In genomic region chr16:74825941-74826340, GRCh38 we compare ENCODE assay signal across 22 cellular contexts. TPM values are rescaled to one million over a fixed set of nuclear protein-coding genes. Genes with fewer than 3 reads are reported as not detected.
DNase-seq lines count a peak whose midpoint lies in the region; ATAC-seq and TF ChIP-seq lines count a peak whose summit lies in the region.
"Had no signal": no experiment of that assay in that cellular context is flagged by ENCODE, and none has a peak within 500 bp of the region (broad histone marks: within the 10 kb centered on the region; RNA-seq: fewer than 3 reads in every experiment).

No MANE protein-coding gene starts in this region.

- H3K4me3 ChIP-seq in epithelial cell of esophagus (ENCODE audit: low read length) = no peak overlapping the region
- no peak overlapping the region for H3K4me3 ChIP-seq in neural progenitor cell
- H3K4me3 ChIP-seq: BLaER1 treated with 17β-estradiol and CSF1 and Interleukin-3, amounts not matched to agents 10 nM and 100 nM had no signal

- DNase-seq in NCI-H146 (lab: John Stamatoyannopoulos, UW) = peak; percentile 24
- peak; percentile 2 for DNase-seq in NCI-H69 (lab: John Stamatoyannopoulos, UW)
- DNase-seq in epithelial cell of esophagus (ENCODE audit: low read depth) = peak; percentile 44
- no peak for DNase-seq in neural progenitor cell (ENCODE audit: low spot score)
- no peak for DNase-seq in NCI-H1092 treated with DMSO at 0.1 percent for 48 hours (lab: John Stamatoyannopoulos, UW)
- DNase-seq: Calu3; CD8-positive, alpha-beta T cell; EL; H7; HFFc6; KG1; NCI-H1930; NCI-H2171; NCI-H774; PC-3; RPMI8226; SHP77 treated with DMSO at 0.1 percent for 48 hours had no signal

- peaks cover 2% of the 10 kb centered on the region for H3K36me3 Mint-ChIP-seq in neural progenitor cell

- no peak overlapping the region for H3K9ac ChIP-seq in neural progenitor cell
- H3K9ac ChIP-seq: BLaER1 treated with 17β-estradiol and CSF1 and Interleukin-3, amounts not matched to agents 10 nM and 100 nM had no signal

- H3K9me3 Mint-ChIP-seq in neural progenitor cell = peaks cover 30% of the 10 kb centered on the region

- H3K4me1 Mint-ChIP-seq in neural progenitor cell = peaks cover 9% of the 10 kb centered on the region

- no peak overlapping the region for H3K27ac ChIP-seq in neural progenitor cell
- H3K27ac ChIP-seq: BLaER1 treated with 17β-estradiol and CSF1 and Interleukin-3, amounts not matched to agents 10 nM and 100 nM had no signal

- H3K9me3 ChIP-seq in neural progenitor cell (ENCODE audit: low read depth) = no peaks in the 10 kb centered on the region

- peak overlapping the region; percentile 30 for H3K27ac Mint-ChIP-seq in neural progenitor cell
- H3K27ac Mint-ChIP-seq: CD8-positive, alpha-beta T cell; HFFc6 had no signal

- no peaks in the 10 kb centered on the region for H3F3A ChIP-seq in neural progenitor cell (ENCODE audit: low read depth)

- no peaks in the 10 kb centered on the region for H3K79me2 ChIP-seq in neural progenitor cell (ENCODE audit: low read depth)

- no peak overlapping the region for H3K4me3 Mint-ChIP-seq in neural progenitor cell
- H3K4me3 Mint-ChIP-seq: CD8-positive, alpha-beta T cell; HFFc6 had no signal

- H3K4me2 ChIP-seq in neural progenitor cell = no peak overlapping the region
- H3K4me2 ChIP-seq: BLaER1 treated with 17β-estradiol and CSF1 and Interleukin-3, amounts not matched to agents 10 nM and 100 nM had no signal

- peaks cover 9% of the 10 kb centered on the region for H3K4me1 ChIP-seq in neural progenitor cell
- H3K4me1 ChIP-seq: BLaER1 treated with 17β-estradiol and CSF1 and Interleukin-3, amounts not matched to agents 10 nM and 100 nM had no signal

- no peak for ATAC-seq in GM19328 (IDR thresholded peaks at IDR 0.05; ENCODE audit: unreplicated experiment)
- no peak for ATAC-seq in GM19351 (IDR thresholded peaks at IDR 0.05; ENCODE audit: unreplicated experiment)
- ATAC-seq: CD8-positive, alpha-beta T cell; PC-3; SK-N-SH treated with all-trans-retinoic acid at 6 μM for 48 hours had no signal

- no peaks in the 10 kb centered on the region for H3K27me3 ChIP-seq in neural progenitor cell
- H3K27me3 ChIP-seq: BLaER1 treated with 17β-estradiol and CSF1 and Interleukin-3, amounts not matched to agents 10 nM and 100 nM had no signal

- no peak overlapping the region for H2AFZ ChIP-seq in neural progenitor cell (replicated peaks)

- no peaks in the 10 kb centered on the region for H3K36me3 ChIP-seq in neural progenitor cell
- H3K36me3 ChIP-seq: BLaER1 treated with 17β-estradiol and CSF1 and Interleukin-3, amounts not matched to agents 10 nM and 100 nM had no signal

- no peak for TF ChIP-seq CTCF in epithelial cell of esophagus (IDR thresholded peaks at IDR 0.05; ENCODE audit: insufficient read depth, low read depth, low read length, missing control alignments)
- no peak for TF ChIP-seq CTCF in neural progenitor cell (IDR thresholded peaks at IDR 0.05)

- no peaks in the 10 kb centered on the region for H4K20me1 ChIP-seq in neural progenitor cell (ENCODE audit: low read depth)
- H4K20me1 ChIP-seq: BLaER1 treated with 17β-estradiol and CSF1 and Interleukin-3, amounts not matched to agents 10 nM and 100 nM had no signal

- H3K27me3 Mint-ChIP-seq in neural progenitor cell (ENCODE audit: insufficient read depth, low read depth) = peaks cover 21% of the 10 kb centered on the region

RNA-seq across cellular contexts. Expression of gene FA2H, which starts 51.3 kb away (rescaled TPM):
- not detected in 2 replicates for total RNA-seq in neural progenitor cell (ENCODE audit: low replicate concordance)
- total RNA-seq: A673; CD8-positive, alpha-beta T cell; HFFc6 had no signal

Comparison
In these comparisons a context has a peak if more than half of its experiments do, and no peak if none do; other contexts are left out.
1. DNase-seq: peak in NCI-H146 (single experiment), NCI-H69 (single experiment) and epithelial cell of esophagus (single experiment); none in neural progenitor cell (single experiment) and NCI-H1092 treated with DMSO at 0.1 percent for 48 hours (single experiment).